ENCODE assay signal across 1 cellular context in genomic region chr14:22297376-22297775, GRCh38.
TF ChIP-seq lines count a peak whose summit lies in the region.

No MANE protein-coding gene starts in this region.

TF ChIP-seq in IMR-90, 13 proteins besides CTCF, POLR2A, EP300 and RAD21 (continued from another document):
- TF ChIP-seq USF2 (IDR thresholded peaks at IDR 0.05; ENCODE audit: low read depth, low read length) (no peak), RCOR1 (IDR thresholded peaks at IDR 0.05; ENCODE audit: insufficient replicate concordance, low read length) (no peak), MAZ (IDR thresholded peaks at IDR 0.05; ENCODE audit: borderline replicate concordance, low read depth, low read length) (no peak), FOS (IDR thresholded peaks at IDR 0.05; ENCODE audit: low read depth, low read length) (no peak), BHLHE40 (IDR thresholded peaks at IDR 0.05; ENCODE audit: low read depth, low read length) (no peak), NFE2L2 (IDR thresholded peaks at IDR 0.05; ENCODE audit: low read depth, low read length) (no peak)
